ENCODE assay signal across 9 cellular contexts in the genomic region with DNA sequence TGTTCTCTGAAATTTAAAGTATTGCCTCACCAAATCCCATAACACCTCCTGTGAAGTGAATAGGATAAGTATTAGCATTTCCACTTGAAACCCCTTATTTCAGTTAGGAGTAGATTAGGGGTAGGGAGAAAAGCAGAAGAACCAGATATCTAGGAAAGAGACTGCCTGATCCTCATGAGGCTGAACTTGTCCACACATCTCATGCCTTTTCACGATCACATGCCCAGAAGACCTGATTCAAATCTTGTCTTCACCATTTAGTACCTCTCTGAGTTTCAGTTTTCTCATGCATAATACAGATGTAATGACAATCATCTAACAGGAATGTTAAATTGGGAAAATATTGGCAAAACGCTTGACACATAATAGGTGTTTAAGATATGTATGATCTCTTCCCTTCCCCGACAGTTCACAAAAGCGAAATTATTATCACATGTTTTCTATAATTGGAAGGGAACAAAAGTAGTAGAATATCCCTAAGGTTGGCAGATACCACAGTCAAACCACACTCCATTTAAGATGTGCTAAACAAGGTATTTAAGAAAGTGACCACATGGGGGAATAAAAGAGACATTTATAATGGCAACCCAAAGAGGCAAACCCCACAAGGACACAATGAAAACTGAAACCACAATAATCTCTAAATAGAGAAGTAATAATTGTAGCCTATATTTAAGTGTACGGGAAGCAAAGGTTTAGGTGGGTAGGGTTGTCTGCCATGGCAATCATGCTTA. TPM values are rescaled to one million over a fixed set of nuclear protein-coding genes. Genes with fewer than 3 reads are reported as not detected.
DNase-seq lines count a peak whose midpoint lies in the region; ATAC-seq, FAIRE-seq and TF ChIP-seq lines count a peak whose summit lies in the region.
"Had no signal": no experiment of that assay in that cellular context is flagged by ENCODE, and none has a peak within 500 bp of the region (broad histone marks: within the 10 kb centered on the region; RNA-seq: fewer than 3 reads in every experiment).

No MANE protein-coding gene starts in this region.

- H2AK9ac ChIP-seq in IMR-90 (replicated peaks; ENCODE audit: low read depth, low read length, poor library complexity): no peak overlapping the region

- no peak overlapping the region for H2AFZ ChIP-seq in IMR-90 (replicated peaks; ENCODE audit: low read length, poor library complexity)

- no peak overlapping the region for H4K8ac ChIP-seq in IMR-90 (ENCODE audit: low read depth in 2 of 2, low read length in 2 of 2)

- no peak overlapping the region for H2AK5ac ChIP-seq in IMR-90 (ENCODE audit: low read depth, low read length)

- FAIRE-seq in GM12892 (lab: Jason Lieb, UNC): peak; percentile 74

- H3K9ac ChIP-seq in IMR-90 (ENCODE audit: low read depth, low read length): no peak overlapping the region

- dilution Hi-C loops in IMR-90 (cut with HindIII; ENCODE audit: low sequenced_read_pairs, unreplicated experiment): no loop called here

- H3K27me3 Mint-ChIP-seq in activated T-helper 2 cell treated with anti-CD3 and anti-CD28 coated beads, Interferon-gamma antibody, Interleukin-2, Interleukin-4, amounts not matched to agents 10 μg/mL and 5 μg/mL and 100 μg/mL, durations not matched to agents 14 hours and 24 hours and 36 hours (ENCODE audit: low read depth): no peaks in the 10 kb centered on the region

- BruUV-seq in IMR-90 (replicated peaks; lab: Mats Ljungman, UMichigan): no TSS peak

- CTCF ChIA-PET in IMR-90 (lab: Yijun Ruan, JAX): interaction anchor here (0.6 kb wide), 1 partner anchor 162 kb away, joined by 4 read pairs; no protein-coding TSS in a partner anchor

- TF ChIP-seq POLR2A in GM12892 (IDR thresholded peaks at IDR 0.05; ENCODE audit: low read depth, low read length) (no peak), IMR-90 (IDR thresholded peaks at IDR 0.05; ENCODE audit: low read depth, low read length) (no peak)

- intact Hi-C loops in IMR-90 (cut with micrococcal nuclease): no loop called here
- intact Hi-C loops in activated T-helper 2 cell treated with anti-CD3 and anti-CD28 coated beads, Interferon-gamma antibody, Interleukin-2, Interleukin-4, amounts not matched to agents 10 μg/mL and 5 μg/mL and 100 μg/mL, durations not matched to agents 14 hours and 24 hours and 36 hours (cut with micrococcal nuclease): loop anchor here (5.0 kb wide), 1 partner anchor 49 kb away; no protein-coding TSS in a partner anchor

- H2BK5ac ChIP-seq in IMR-90 (ENCODE audit: low read depth, low read length, poor library complexity, severe bottlenecking): no peak overlapping the region

- H3K14ac ChIP-seq in IMR-90 (replicated peaks; ENCODE audit: low read depth, low read length): no peak overlapping the region

- H3K4me1 ChIP-seq in IMR-90 (ENCODE audit: control insufficient read depth, insufficient read depth, low read length): no peaks in the 10 kb centered on the region
- H3K4me1 ChIP-seq: right atrium auricular region had no signal

- peaks cover 21% of the 10 kb centered on the region for H3K36me3 Mint-ChIP-seq in activated T-helper 2 cell treated with anti-CD3 and anti-CD28 coated beads, Interferon-gamma antibody, Interleukin-2, Interleukin-4, amounts not matched to agents 10 μg/mL and 5 μg/mL and 100 μg/mL, durations not matched to agents 14 hours and 24 hours and 36 hours (ENCODE audit: low read depth)

- H2BK15ac ChIP-seq in IMR-90 (ENCODE audit: low read depth, low read length): no peak overlapping the region

- no peaks in the 10 kb centered on the region; the same call in 1 of the 2 replicates for H3K9me1 ChIP-seq in IMR-90 (ENCODE audit: insufficient read depth, low read length)

- peak overlapping the region; percentile 47 for H3K27ac Mint-ChIP-seq in activated T-helper 2 cell treated with anti-CD3 and anti-CD28 coated beads, Interferon-gamma antibody, Interleukin-2, Interleukin-4, amounts not matched to agents 10 μg/mL and 5 μg/mL and 100 μg/mL, durations not matched to agents 14 hours and 24 hours and 36 hours

- H3K18ac ChIP-seq in IMR-90 (ENCODE audit: low read depth, low read length): no peak overlapping the region

- H3K56ac ChIP-seq in IMR-90 (ENCODE audit: extremely low read depth, insufficient read depth, low read length): no peak overlapping the region

- H3K4me3 Mint-ChIP-seq in activated T-helper 2 cell treated with anti-CD3 and anti-CD28 coated beads, Interferon-gamma antibody, Interleukin-2, Interleukin-4, amounts not matched to agents 10 μg/mL and 5 μg/mL and 100 μg/mL, durations not matched to agents 14 hours and 24 hours and 36 hours (ENCODE audit: low read depth): no peak overlapping the region

- H3K9me3 ChIP-seq in IMR-90 (ENCODE audit: control insufficient read depth, insufficient read depth, low read length): no peaks in the 10 kb centered on the region
- H3K9me3 ChIP-seq: right atrium auricular region had no signal

- no peak overlapping the region for H2BK120ac ChIP-seq in IMR-90 (ENCODE audit: low read depth, low read length)

- H3K27me3 ChIP-seq in IMR-90 (ENCODE audit: control insufficient read depth, insufficient read depth, low read length): peaks cover 2% of the 10 kb centered on the region; the same call in 1 of the 2 replicates
- H3K27me3 ChIP-seq: right atrium auricular region had no signal

- no peaks in the 10 kb centered on the region for H3K9me3 Mint-ChIP-seq in activated T-helper 2 cell treated with anti-CD3 and anti-CD28 coated beads, Interferon-gamma antibody, Interleukin-2, Interleukin-4, amounts not matched to agents 10 μg/mL and 5 μg/mL and 100 μg/mL, durations not matched to agents 14 hours and 24 hours and 36 hours

- H2BK20ac ChIP-seq in IMR-90 (ENCODE audit: low read depth, low read length): no peak overlapping the region

- H4K5ac ChIP-seq in IMR-90 (ENCODE audit: low read depth, low read length): no peak overlapping the region

- no peak overlapping the region for H3K27ac ChIP-seq in IMR-90 (ENCODE audit: insufficient read depth, low read length)
- H3K27ac ChIP-seq: right atrium auricular region had no signal

- no peak overlapping the region for H3K23ac ChIP-seq in IMR-90 (ENCODE audit: low read depth, low read length)

- H3K4ac ChIP-seq in IMR-90 (ENCODE audit: low read depth, low read length): no peak overlapping the region

- ATAC-seq in GM21515 (IDR thresholded peaks at IDR 0.05; ENCODE audit: unreplicated experiment): peak; percentile 79
- ATAC-seq in IMR-90 (ENCODE audit: low read depth): no peak

- POLR2A ChIA-PET in IMR-90 (lab: Charles Lee; ENCODE audit: unreplicated experiment): no interaction called here

- no peak for TF ChIP-seq CTCF in IMR-90 (conservative IDR thresholded peaks at IDR 0.05; ENCODE audit: low read depth, low read length)

- no peak overlapping the region for H3K4me3 ChIP-seq in IMR-90 (ENCODE audit: insufficient read depth, low read depth, low read length)
- H3K4me3 ChIP-seq: right atrium auricular region had no signal

- no peaks in the 10 kb centered on the region for H3K79me1 ChIP-seq in IMR-90 (ENCODE audit: low read depth in 1 of 2, low read length in 2 of 2)

- H4K20me1 ChIP-seq in IMR-90 (ENCODE audit: insufficient read depth, low read length): no peaks in the 10 kb centered on the region

- TF ChIP-seq RAD21 in IMR-90 (IDR thresholded peaks at IDR 0.05; ENCODE audit: low read length): peak; percentile 12; the same call in 1 of the 2 replicates

- H3K36me3 ChIP-seq in IMR-90 (ENCODE audit: control insufficient read depth, insufficient read depth, low read length): no peaks in the 10 kb centered on the region
- H3K36me3 ChIP-seq: right atrium auricular region had no signal

- no peak for DNase-seq in GM12892 (ENCODE audit: insufficient read length)
- DNase-seq in IMR-90: no peak
- no peak for DNase-seq in activated T-helper 2 cell treated with anti-CD3 and anti-CD28 coated beads, Interferon-gamma antibody, Interleukin-2, Interleukin-4, amounts not matched to agents 10 μg/mL and 5 μg/mL and 100 μg/mL, durations not matched to agents 14 hours and 24 hours and 36 hours (ENCODE audit: low spot score)
- DNase-seq in 8988T: no peak
- no peak for DNase-seq in NCI-H446 treated with DMSO at 0.1 percent for 48 hours (lab: John Stamatoyannopoulos, UW)
- no peak for DNase-seq in nucleus accumbens (lab: John Stamatoyannopoulos, UW)
- DNase-seq in HPDE6-E6E7 (ENCODE audit: extremely low spot score): no peak

- H3K4me1 Mint-ChIP-seq in activated T-helper 2 cell treated with anti-CD3 and anti-CD28 coated beads, Interferon-gamma antibody, Interleukin-2, Interleukin-4, amounts not matched to agents 10 μg/mL and 5 μg/mL and 100 μg/mL, durations not matched to agents 14 hours and 24 hours and 36 hours (ENCODE audit: low read depth): peaks cover 56% of the 10 kb centered on the region

- no CpG with 5 or more reads among the region's 5 CpGs for WGBS in IMR-90 (ENCODE audit: extremely low coverage in 2 of 2, insufficient read length in 1 of 2), 2 experiments

- in situ Hi-C loops in IMR-90 (cut with MboI; ENCODE audit: low sequenced_read_pairs): no loop called here

- no peak overlapping the region for H3K4me2 ChIP-seq in IMR-90 (ENCODE audit: low read depth, low read length)

- no peak overlapping the region for H4K91ac ChIP-seq in IMR-90 (ENCODE audit: insufficient read depth, low read depth, low read length)

TF ChIP-seq in IMR-90, 13 proteins besides CTCF, POLR2A, EP300 and RAD21:
- TF ChIP-seq BHLHE40 (IDR thresholded peaks at IDR 0.05; ENCODE audit: low read depth, low read length) (no peak), CHD1 (IDR thresholded peaks at IDR 0.05; ENCODE audit: low read depth, low read length) (no peak), RCOR1 (IDR thresholded peaks at IDR 0.05; ENCODE audit: insufficient replicate concordance, low read length) (no peak), FOS (IDR thresholded peaks at IDR 0.05; ENCODE audit: low read depth, low read length) (no peak)

RNA-seq across cellular contexts. Expression of a gene that starts 25.2 kb away (rescaled TPM):
- polyA plus RNA-seq in GM12892 (2012; ENCODE audit: missing spikeins): 2.8 TPM
- total RNA-seq in IMR-90 (2012; rRNA removed): under 0.01 TPM in 2 replicates
- 0.16 and 0.21 TPM in 2 replicates for polyA plus RNA-seq in IMR-90 (2012; rRNA removed)
- polyA plus RNA-seq in IMR-90 (2012; cell fraction: cytosol; rRNA removed): 0.05 and 0.12 TPM in 2 replicates
- polyA plus RNA-seq in IMR-90 (2012; cell fraction: nucleus; rRNA removed; ENCODE audit: low replicate concordance): 0.85 and 1.0 TPM in 2 replicates
- total RNA-seq in activated T-helper 2 cell treated with anti-CD3 and anti-CD28 coated beads, Interferon-gamma antibody, Interleukin-2, Interleukin-4, amounts not matched to agents 10 μg/mL and 5 μg/mL and 100 μg/mL, durations not matched to agents 14 hours and 24 hours and 36 hours: 93.8 and 99.4 TPM in 2 replicates

Comparison
In these comparisons a context has a peak if more than half of its experiments do, and no peak if none do; other contexts are left out.
1. RNA of a gene that starts 25.2 kb away (total RNA-seq): 93.8 to 99.4 TPM in activated T-helper 2 cell treated with anti-CD3 and anti-CD28 coated beads, Interferon-gamma antibody, Interleukin-2, Interleukin-4, amounts not matched to agents 10 μg/mL and 5 μg/mL and 100 μg/mL, durations not matched to agents 14 hours and 24 hours and 36 hours; under 0.01 TPM in IMR-90; every median in the first group is over 10 times any median in the second.